Comparison of ENCODE assay signal across 11 cellular contexts in genomic region chr1:20725189-20726106, GRCh38. TPM values are rescaled to one million over a fixed set of nuclear protein-coding genes. Genes with fewer than 3 reads are reported as not detected.
DNase-seq lines count a peak whose midpoint lies in the region; ATAC-seq and TF ChIP-seq lines count a peak whose summit lies in the region.
"Had no signal": no experiment of that assay in that cellular context is flagged by ENCODE, and none has a peak within 500 bp of the region (broad histone marks: within the 10 kb centered on the region; RNA-seq: fewer than 3 reads in every experiment).

No MANE protein-coding gene starts in this region.

- TF ChIP-seq CTCF in RWPE1 (conservative IDR thresholded peaks at IDR 0.05; ENCODE audit: low read depth) (no peak), fibroblast of pulmonary artery (IDR thresholded peaks at IDR 0.05; ENCODE audit: low read length, missing control alignments) (no peak), upper lobe of right lung (IDR thresholded peaks at IDR 0.05) (no peak)

- peak; percentile 25 for DNase-seq in activated T-cell treated with anti-CD3 and anti-CD28 coated beads, Interleukin-2, amount 50 U/mL, for 24 hours
- no peak for DNase-seq in activated T-cell treated with anti-CD3 and anti-CD28 coated beads, Interleukin-2, amount 50 U/mL, for 4 hours
- DNase-seq in RWPE1 (ENCODE audit: low spot score) (peak; percentile 33), fibroblast of pulmonary artery (ENCODE audit: low read depth) (peak; percentile 48), upper lobe of right lung (peak; percentile 65)
- no peak for DNase-seq in activated CD8-positive, alpha-beta T cell treated with anti-CD3 and anti-CD28 coated beads, Interleukin-2, amount 10 ng/mL, durations not matched to agents 7 days and 5 days
- DNase-seq in stimulated activated naive CD8-positive, alpha-beta T cell treated with anti-CD3 and anti-CD28 coated beads, Interleukin-15, amount 100 ng/mL, for 72 hours: no peak
- DNase-seq: AML-193, immature natural killer cell, SJCRH30 had no signal

- H3K4me3 Mint-ChIP-seq in activated T-cell treated with anti-CD3 and anti-CD28 coated beads, Interleukin-2, amount 50 U/mL, for 24 hours: no peak overlapping the region
- H3K4me3 Mint-ChIP-seq in activated T-cell treated with anti-CD3 and anti-CD28 coated beads, Interleukin-2, amount 50 U/mL, for 4 hours: no peak overlapping the region
- H3K4me3 Mint-ChIP-seq in activated CD8-positive, alpha-beta T cell treated with anti-CD3 and anti-CD28 coated beads, Interleukin-2, amount 10 ng/mL, durations not matched to agents 7 days and 5 days: no peak overlapping the region
- H3K4me3 Mint-ChIP-seq in stimulated activated naive CD8-positive, alpha-beta T cell treated with anti-CD3 and anti-CD28 coated beads, Interleukin-15, amount 100 ng/mL, for 72 hours: no peak overlapping the region
- H3K4me3 Mint-ChIP-seq: immature natural killer cell had no signal

- no peak overlapping the region for H3K4me3 ChIP-seq in fibroblast of pulmonary artery (replicated peaks; ENCODE audit: low read depth, low read length)
- no peak overlapping the region for H3K4me3 ChIP-seq in upper lobe of right lung
- H3K4me3 ChIP-seq: SJCRH30 had no signal

- H3K4me1 Mint-ChIP-seq in activated T-cell treated with anti-CD3 and anti-CD28 coated beads, Interleukin-2, amount 50 U/mL, for 24 hours (ENCODE audit: low read depth): peaks cover 4% of the 10 kb centered on the region
- peaks cover 3% of the 10 kb centered on the region for H3K4me1 Mint-ChIP-seq in activated T-cell treated with anti-CD3 and anti-CD28 coated beads, Interleukin-2, amount 50 U/mL, for 4 hours (ENCODE audit: low read depth)
- H3K4me1 Mint-ChIP-seq in activated CD8-positive, alpha-beta T cell treated with anti-CD3 and anti-CD28 coated beads, Interleukin-2, amount 10 ng/mL, durations not matched to agents 7 days and 5 days (ENCODE audit: low read depth): peaks cover 3% of the 10 kb centered on the region
- H3K4me1 Mint-ChIP-seq in stimulated activated naive CD8-positive, alpha-beta T cell treated with anti-CD3 and anti-CD28 coated beads, Interleukin-15, amount 100 ng/mL, for 72 hours: peaks cover 8% of the 10 kb centered on the region
- H3K4me1 Mint-ChIP-seq: immature natural killer cell had no signal

- H3K27ac ChIP-seq in RWPE1: peak overlapping the region; percentile 52
- H3K27ac ChIP-seq in upper lobe of right lung: no peak overlapping the region
- H3K27ac ChIP-seq: SJCRH30 had no signal

- ATAC-seq in activated T-cell treated with anti-CD3 and anti-CD28 coated beads, Interleukin-2, amount 50 U/mL, for 4 hours: no peak
- ATAC-seq in upper lobe of right lung (peak; percentile 14), HG03460 (IDR thresholded peaks at IDR 0.05; ENCODE audit: unreplicated experiment) (no peak)
- ATAC-seq in activated CD8-positive, alpha-beta T cell treated with anti-CD3 and anti-CD28 coated beads, Interleukin-2, amount 10 ng/mL, durations not matched to agents 7 days and 5 days: no peak
- no peak for ATAC-seq in stimulated activated naive CD8-positive, alpha-beta T cell treated with anti-CD3 and anti-CD28 coated beads, Interleukin-15, amount 100 ng/mL, for 72 hours

- CTCF ChIA-PET in RWPE1 (lab: Yijun Ruan, JAX): no interaction called here
- CTCF ChIA-PET in activated CD8-positive, alpha-beta T cell treated with anti-CD3 and anti-CD28 coated beads, Interleukin-2, amount 10 ng/mL, durations not matched to agents 7 days and 5 days (lab: Charles Lee): interaction anchor here (1.3 kb wide), 1 partner anchor 29 kb away, joined by 3 read pairs; no protein-coding TSS in a partner anchor

- H3K9me3 Mint-ChIP-seq in activated T-cell treated with anti-CD3 and anti-CD28 coated beads, Interleukin-2, amount 50 U/mL, for 24 hours: no peaks in the 10 kb centered on the region
- no peaks in the 10 kb centered on the region for H3K9me3 Mint-ChIP-seq in activated T-cell treated with anti-CD3 and anti-CD28 coated beads, Interleukin-2, amount 50 U/mL, for 4 hours
- no peaks in the 10 kb centered on the region for H3K9me3 Mint-ChIP-seq in activated CD8-positive, alpha-beta T cell treated with anti-CD3 and anti-CD28 coated beads, Interleukin-2, amount 10 ng/mL, durations not matched to agents 7 days and 5 days (ENCODE audit: insufficient read depth)
- no peaks in the 10 kb centered on the region for H3K9me3 Mint-ChIP-seq in stimulated activated naive CD8-positive, alpha-beta T cell treated with anti-CD3 and anti-CD28 coated beads, Interleukin-15, amount 100 ng/mL, for 72 hours
- H3K9me3 Mint-ChIP-seq: immature natural killer cell had no signal

- H3K27me3 ChIP-seq in upper lobe of right lung: peaks cover 6% of the 10 kb centered on the region

- H3K9me3 ChIP-seq in upper lobe of right lung: no peaks in the 10 kb centered on the region
- H3K9me3 ChIP-seq: SJCRH30 had no signal

- H3K36me3 Mint-ChIP-seq in activated T-cell treated with anti-CD3 and anti-CD28 coated beads, Interleukin-2, amount 50 U/mL, for 24 hours (ENCODE audit: low read depth): no peaks in the 10 kb centered on the region
- H3K36me3 Mint-ChIP-seq in activated T-cell treated with anti-CD3 and anti-CD28 coated beads, Interleukin-2, amount 50 U/mL, for 4 hours (ENCODE audit: insufficient read depth): no peaks in the 10 kb centered on the region
- H3K36me3 Mint-ChIP-seq in activated CD8-positive, alpha-beta T cell treated with anti-CD3 and anti-CD28 coated beads, Interleukin-2, amount 10 ng/mL, durations not matched to agents 7 days and 5 days (ENCODE audit: low read depth): no peaks in the 10 kb centered on the region
- H3K36me3 Mint-ChIP-seq: immature natural killer cell had no signal

- peaks cover 23% of the 10 kb centered on the region for H3K27me3 Mint-ChIP-seq in activated T-cell treated with anti-CD3 and anti-CD28 coated beads, Interleukin-2, amount 50 U/mL, for 24 hours
- peaks cover 18% of the 10 kb centered on the region for H3K27me3 Mint-ChIP-seq in activated T-cell treated with anti-CD3 and anti-CD28 coated beads, Interleukin-2, amount 50 U/mL, for 4 hours (ENCODE audit: low read depth)
- H3K27me3 Mint-ChIP-seq in activated CD8-positive, alpha-beta T cell treated with anti-CD3 and anti-CD28 coated beads, Interleukin-2, amount 10 ng/mL, durations not matched to agents 7 days and 5 days (ENCODE audit: low read depth): peaks cover 21% of the 10 kb centered on the region
- H3K27me3 Mint-ChIP-seq in stimulated activated naive CD8-positive, alpha-beta T cell treated with anti-CD3 and anti-CD28 coated beads, Interleukin-15, amount 100 ng/mL, for 72 hours: peaks cover 30% of the 10 kb centered on the region

- POLR2A ChIA-PET in RWPE1 (lab: Yijun Ruan, JAX; ENCODE audit: low non-redundant PET): interaction anchor here (0.5 kb wide), 1 partner anchor 13 kb away, joined by 9 read pairs; no protein-coding TSS in a partner anchor
- POLR2A ChIA-PET in activated CD8-positive, alpha-beta T cell treated with anti-CD3 and anti-CD28 coated beads, Interleukin-2, amount 10 ng/mL, durations not matched to agents 7 days and 5 days (lab: Charles Lee): interaction anchor here (0.6 kb wide), 2 partner anchors 19 to 61 kb away, joined by 3 read pairs; no protein-coding TSS in a partner anchor

- no peaks in the 10 kb centered on the region for H3K36me3 ChIP-seq in upper lobe of right lung
- H3K36me3 ChIP-seq: SJCRH30 had no signal

- H3K27ac Mint-ChIP-seq in activated T-cell treated with anti-CD3 and anti-CD28 coated beads, Interleukin-2, amount 50 U/mL, for 24 hours: no peak overlapping the region
- H3K27ac Mint-ChIP-seq in activated CD8-positive, alpha-beta T cell treated with anti-CD3 and anti-CD28 coated beads, Interleukin-2, amount 10 ng/mL, durations not matched to agents 7 days and 5 days: no peak overlapping the region
- no peak overlapping the region for H3K27ac Mint-ChIP-seq in stimulated activated naive CD8-positive, alpha-beta T cell treated with anti-CD3 and anti-CD28 coated beads, Interleukin-15, amount 100 ng/mL, for 72 hours
- H3K27ac Mint-ChIP-seq: immature natural killer cell had no signal

- intact Hi-C loops in upper lobe of right lung (cut with DNase I): no loop called here

- H3K4me1 ChIP-seq in upper lobe of right lung: no peaks in the 10 kb centered on the region
- H3K4me1 ChIP-seq: SJCRH30 had no signal

RNA-seq across cellular contexts. Expression of gene SH2D5, which starts 7.1 kb away (rescaled TPM):
- total RNA-seq in activated T-cell treated with anti-CD3 and anti-CD28 coated beads, Interleukin-2, amount 50 U/mL, for 4 hours: 1 to 10 TPM; 1.0 to 2.1 (median 1.1) TPM
- total RNA-seq in upper lobe of right lung: 0.52 TPM
- total RNA-seq in activated CD8-positive, alpha-beta T cell treated with anti-CD3 and anti-CD28 coated beads, Interleukin-2, amount 10 ng/mL, durations not matched to agents 7 days and 5 days: under 1 TPM in 1 of 2 experiments, not detected in 1; 0.05 TPM

RNA-seq across cellular contexts. Expression of gene KIF17, which starts 7.6 kb away (rescaled TPM):
- total RNA-seq in activated T-cell treated with anti-CD3 and anti-CD28 coated beads, Interleukin-2, amount 50 U/mL, for 4 hours: not detected
- 4.6 TPM for total RNA-seq in upper lobe of right lung
- not detected for total RNA-seq in activated CD8-positive, alpha-beta T cell treated with anti-CD3 and anti-CD28 coated beads, Interleukin-2, amount 10 ng/mL, durations not matched to agents 7 days and 5 days

Comparison
In these comparisons a context has a peak if more than half of its experiments do, and no peak if none do; other contexts are left out.
1. DNase-seq: peak in activated T-cell treated with anti-CD3 and anti-CD28 coated beads, Interleukin-2, amount 50 U/mL, for 24 hours (single experiment), RWPE1 (single experiment), fibroblast of pulmonary artery (single experiment) and upper lobe of right lung (single experiment); none in activated T-cell treated with anti-CD3 and anti-CD28 coated beads, Interleukin-2, amount 50 U/mL, for 4 hours (single experiment), activated CD8-positive, alpha-beta T cell treated with anti-CD3 and anti-CD28 coated beads, Interleukin-2, amount 10 ng/mL, durations not matched to agents 7 days and 5 days (single experiment) and stimulated activated naive CD8-positive, alpha-beta T cell treated with anti-CD3 and anti-CD28 coated beads, Interleukin-15, amount 100 ng/mL, for 72 hours (0 of 2).